Comparison of ENCODE assay signal across 10 cellular contexts in genomic region chr1:113109908-113110554, GRCh38. TPM values are rescaled to one million over a fixed set of nuclear protein-coding genes. Genes with fewer than 3 reads are reported as not detected.
A peak's percentile ranks its signal among the peaks of the same experiment; 100 is the strongest.
DNase-seq lines count a peak whose midpoint lies in the region; ATAC-seq and TF ChIP-seq lines count a peak whose summit lies in the region.
"Had no signal": no experiment of that assay in that cellular context is flagged by ENCODE, and none has a peak within 500 bp of the region (broad histone marks: within the 10 kb centered on the region; RNA-seq: fewer than 3 reads in every experiment).

No MANE protein-coding gene starts in this region.

- TF ChIP-seq CTCF in BJ (IDR thresholded peaks at IDR 0.05; ENCODE audit: insufficient read depth, low read depth, low read length) (peak; percentile 46), foreskin fibroblast (IDR thresholded peaks at IDR 0.05; ENCODE audit: low read depth, low read length) (peak; percentile 25), ovary (IDR thresholded peaks at IDR 0.05) (peak in 1 of 3 donors; percentile 52), neural progenitor cell (IDR thresholded peaks at IDR 0.05) (no peak)

- intact Hi-C loops in ovary (cut with DNase I): no loop called here

- DNase-seq in BJ (ENCODE audit: low read depth) (peak; percentile 93), SK-MEL-5 (ENCODE audit: low read depth, low spot score) (peak; percentile 80), foreskin fibroblast (peak; percentile 90 to 95), ovary (peak; percentile 35 to 66 (median 48)), neural progenitor cell (ENCODE audit: low spot score) (no peak), NCI-H128 (lab: John Stamatoyannopoulos, UW; ENCODE audit: unreplicated experiment) (no peak)
- DNase-seq: DMS 273 treated with DMSO at 0.1 percent for 48 hours, NCI-H510A had no signal

- H3K36me3 ChIP-seq in BJ (ENCODE audit: control insufficient read depth, insufficient read depth, low read length) (peaks cover 6% of the 10 kb centered on the region), ovary (no peaks in the 10 kb centered on the region), neural progenitor cell (peaks cover 12% of the 10 kb centered on the region)

- no peak for TF ChIP-seq POLR2A in ovary (IDR thresholded peaks at IDR 0.05)

- no peak overlapping the region for H3K9ac ChIP-seq in neural progenitor cell

- H3K36me3 Mint-ChIP-seq in neural progenitor cell: peaks cover 23% of the 10 kb centered on the region
- H3K36me3 Mint-ChIP-seq in stimulated activated memory B cell treated with anti-CD40 and anti-IgM and Interleukin-4, amounts not matched to agents 10 μg/mL and 1 μg/mL and 100 μg/mL, for 72 hours: peaks cover 54% of the 10 kb centered on the region

- no peaks in the 10 kb centered on the region for H3K9me3 Mint-ChIP-seq in neural progenitor cell
- no peaks in the 10 kb centered on the region for H3K9me3 Mint-ChIP-seq in stimulated activated memory B cell treated with anti-CD40 and anti-IgM and Interleukin-4, amounts not matched to agents 10 μg/mL and 1 μg/mL and 100 μg/mL, for 72 hours

- H3K27ac Mint-ChIP-seq in neural progenitor cell: no peak overlapping the region
- H3K27ac Mint-ChIP-seq in stimulated activated memory B cell treated with anti-CD40 and anti-IgM and Interleukin-4, amounts not matched to agents 10 μg/mL and 1 μg/mL and 100 μg/mL, for 72 hours: no peak overlapping the region

- no peak overlapping the region for H3K4me3 Mint-ChIP-seq in neural progenitor cell
- H3K4me3 Mint-ChIP-seq in stimulated activated memory B cell treated with anti-CD40 and anti-IgM and Interleukin-4, amounts not matched to agents 10 μg/mL and 1 μg/mL and 100 μg/mL, for 72 hours: no peak overlapping the region

- peak overlapping the region in 1 of 2 donors; percentile 26 for H3K27ac ChIP-seq in ovary
- H3K27ac ChIP-seq in neural progenitor cell: no peak overlapping the region

- no peaks in the 10 kb centered on the region for H4K20me1 ChIP-seq in neural progenitor cell (ENCODE audit: low read depth)

- TF ChIP-seq EP300 in ovary (IDR thresholded peaks at IDR 0.05): no peak

- no peaks in the 10 kb centered on the region for H3K9me3 ChIP-seq in ovary
- H3K9me3 ChIP-seq in neural progenitor cell (ENCODE audit: low read depth): no peaks in the 10 kb centered on the region

- in situ Hi-C loops in SK-MEL-5 (cut with HindIII; ENCODE audit: low pct_unique_long_range_greater_than_20kb, low sequenced_read_pairs): no loop called here

- CTCF ChIA-PET in BJ (lab: Yijun Ruan, JAX): interaction anchor here (1.3 kb wide), 1 partner anchor 569 kb away, joined by 4 read pairs; no protein-coding TSS in a partner anchor

- no peak for ATAC-seq in stimulated activated memory B cell treated with anti-CD40 and anti-IgM and Interleukin-4, amounts not matched to agents 10 μg/mL and 1 μg/mL and 100 μg/mL, for 72 hours
- no peak for ATAC-seq in HG02798 (IDR thresholded peaks at IDR 0.05; ENCODE audit: poor library complexity, unreplicated experiment)

- peaks cover 10% of the 10 kb centered on the region for H3F3A ChIP-seq in neural progenitor cell (ENCODE audit: low read depth)

- H3K4me1 Mint-ChIP-seq in neural progenitor cell: no peaks in the 10 kb centered on the region
- no peaks in the 10 kb centered on the region for H3K4me1 Mint-ChIP-seq in stimulated activated memory B cell treated with anti-CD40 and anti-IgM and Interleukin-4, amounts not matched to agents 10 μg/mL and 1 μg/mL and 100 μg/mL, for 72 hours

- no peak overlapping the region for H3K4me2 ChIP-seq in neural progenitor cell

- H3K4me3 ChIP-seq in BJ (ENCODE audit: low read depth, low read length): no peak overlapping the region
- H3K4me3 ChIP-seq in foreskin fibroblast (ENCODE audit: low read depth in 1 of 2, low read length in 2 of 2): no peak overlapping the region
- no peak overlapping the region for H3K4me3 ChIP-seq in ovary
- no peak overlapping the region for H3K4me3 ChIP-seq in neural progenitor cell

- H3K79me2 ChIP-seq in neural progenitor cell (ENCODE audit: low read depth): no peaks in the 10 kb centered on the region

- no peak overlapping the region for H2AFZ ChIP-seq in neural progenitor cell (replicated peaks)

- no peaks in the 10 kb centered on the region for H3K27me3 ChIP-seq in BJ (ENCODE audit: control insufficient read depth, insufficient read depth, low read length)
- no peaks in the 10 kb centered on the region for H3K27me3 ChIP-seq in ovary
- H3K27me3 ChIP-seq in neural progenitor cell: no peaks in the 10 kb centered on the region

- 14 to 35% (median 25%) methylated on average over 5 of the region's 5 CpGs for WGBS in ovary, 3 donors

- H3K4me1 ChIP-seq in ovary (ENCODE audit: insufficient read depth): no peaks in the 10 kb centered on the region
- H3K4me1 ChIP-seq in neural progenitor cell: no peaks in the 10 kb centered on the region

- POLR2A ChIA-PET in BJ (lab: Charles Lee): no interaction called here

- no peaks in the 10 kb centered on the region for H3K27me3 Mint-ChIP-seq in neural progenitor cell (ENCODE audit: insufficient read depth, low read depth)
- H3K27me3 Mint-ChIP-seq in stimulated activated memory B cell treated with anti-CD40 and anti-IgM and Interleukin-4, amounts not matched to agents 10 μg/mL and 1 μg/mL and 100 μg/mL, for 72 hours: no peaks in the 10 kb centered on the region

RNA-seq across cellular contexts. Expression of gene LRIG2, which starts 37.0 kb away (rescaled TPM):
- polyA plus RNA-seq in BJ (2011; rRNA removed) (5.3 and 7.1 TPM in 2 replicates), ovary (10 to 100 TPM in 1 of 2 donors, 1 to 10 TPM in 1; 7.4 to 10.4 TPM)
- polyA minus RNA-seq in BJ (2011; rRNA and poly(A)+ RNA removed): 13.6 and 18.2 TPM in 2 replicates
- 5.9 and 8.7 TPM in 2 replicates for total RNA-seq in SK-MEL-5 (2014; rRNA removed; shearing (Covaris generic))
- polyA plus RNA-seq in SK-MEL-5 (2015; cell fraction: cytosol; rRNA removed): 2.3 and 2.7 TPM in 2 replicates
- polyA plus RNA-seq in SK-MEL-5 (2015; cell fraction: nucleus; rRNA removed): 19.6 and 22.5 TPM in 2 replicates
- total RNA-seq in ovary (10 to 100 TPM; 13.3 to 32.4 (median 20.1) TPM), neural progenitor cell (ENCODE audit: low replicate concordance) (24.4 and 28.4 TPM in 2 replicates)

Comparison
In these comparisons a context has a peak if more than half of its experiments do, and no peak if none do; other contexts are left out.
1. DNase-seq: peak in BJ (single experiment), SK-MEL-5 (single experiment), foreskin fibroblast (2 of 2) and ovary (5 of 5); none in neural progenitor cell (single experiment) and NCI-H128 (single experiment).